ENCODE assay signal across 23 cellular contexts in the genomic region with DNA sequence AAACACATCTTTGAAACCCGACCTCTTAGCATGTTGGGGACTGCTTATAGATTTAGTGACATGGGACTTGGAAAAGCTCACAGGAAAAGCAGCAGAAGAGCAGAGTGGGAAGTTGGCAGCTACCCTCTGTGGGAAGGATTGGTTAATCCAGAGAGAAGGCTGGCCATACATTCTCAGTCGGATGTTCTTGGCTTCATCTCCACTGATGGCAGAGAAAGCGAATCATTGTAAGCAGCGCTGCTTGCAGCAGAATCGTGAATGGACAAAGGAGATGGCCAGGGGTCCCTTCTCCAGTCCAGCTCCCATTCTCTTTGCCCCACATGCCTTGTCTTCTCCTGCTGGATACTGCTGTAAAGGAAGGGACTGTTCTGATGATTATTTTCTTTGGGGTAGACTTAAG.
DNase-seq lines count a peak whose midpoint lies in the region; ATAC-seq lines count a peak whose summit lies in the region.
"Had no signal": no experiment of that assay in that cellular context is flagged by ENCODE, and none has a peak within 500 bp of the region (broad histone marks: within the 10 kb centered on the region; RNA-seq: fewer than 3 reads in every experiment).

No MANE protein-coding gene starts in this region.

- H3K27ac ChIP-seq in caudate nucleus (ENCODE audit: low read depth, low read length): peak overlapping the region; percentile 42
- H3K27ac ChIP-seq in mesenchymal stem cell (ENCODE audit: low read length, poor library complexity, severe bottlenecking): no peak overlapping the region
- H3K27ac ChIP-seq: BLaER1 treated with 17β-estradiol and CSF1 and Interleukin-3, amounts not matched to agents 10 nM and 100 nM; SJCRH30 had no signal

- no peak overlapping the region for H3K4me2 ChIP-seq in mesenchymal stem cell (ENCODE audit: low read length, poor library complexity, severe bottlenecking)
- H3K4me2 ChIP-seq: BLaER1 treated with 17β-estradiol and CSF1 and Interleukin-3, amounts not matched to agents 10 nM and 100 nM had no signal

- no peaks in the 10 kb centered on the region for H3K4me1 ChIP-seq in mesenchymal stem cell (ENCODE audit: control insufficient read depth, insufficient read depth, low read depth, low read length)
- H3K4me1 ChIP-seq: Caco-2 had no signal

- no peak overlapping the region for H3K4ac ChIP-seq in mesenchymal stem cell (ENCODE audit: low read depth in 1 of 2, low read length in 2 of 2)

- H4K8ac ChIP-seq in mesenchymal stem cell (ENCODE audit: low read length): no peak overlapping the region

- H2AK5ac ChIP-seq in mesenchymal stem cell (ENCODE audit: low read length, severe bottlenecking): no peak overlapping the region

- ATAC-seq in left colon (peak; percentile 9), HG03460 (IDR thresholded peaks at IDR 0.05; ENCODE audit: unreplicated experiment) (no peak)
- ATAC-seq: K562 had no signal

- no peaks in the 10 kb centered on the region for H3K36me3 ChIP-seq in mesenchymal stem cell (ENCODE audit: control insufficient read depth in 1 of 2, insufficient read depth in 2 of 2, low read depth in 1 of 2, low read length in 2 of 2)
- H3K36me3 ChIP-seq: BLaER1 treated with 17β-estradiol and CSF1 and Interleukin-3, amounts not matched to agents 10 nM and 100 nM; MG63; Peyer's patch had no signal

- H3K14ac ChIP-seq in mesenchymal stem cell (ENCODE audit: low read length in 2 of 2): no peak overlapping the region

- WGBS in mesenchymal stem cell: 95% methylated on average over 5 of the region's 5 CpGs

- H3K4me3 ChIP-seq in mesenchymal stem cell (ENCODE audit: insufficient read depth in 1 of 2, low read depth in 1 of 2, low read length in 2 of 2): no peak overlapping the region
- H3K4me3 ChIP-seq: BLaER1 treated with 17β-estradiol and CSF1 and Interleukin-3, amounts not matched to agents 10 nM and 100 nM; K562; MG63; Peyer's patch; SJCRH30 had no signal

- no peak overlapping the region for H3K23ac ChIP-seq in mesenchymal stem cell (ENCODE audit: low read length in 2 of 2)

- H2BK120ac ChIP-seq in mesenchymal stem cell (ENCODE audit: low read depth, low read length): no peak overlapping the region

- no peaks in the 10 kb centered on the region for H3K79me1 ChIP-seq in mesenchymal stem cell (replicated peaks; ENCODE audit: low read length, poor library complexity, severe bottlenecking)

- no peaks in the 10 kb centered on the region for H3K9me3 ChIP-seq in mesenchymal stem cell (ENCODE audit: control insufficient read depth, low read length)
- H3K9me3 ChIP-seq: BLaER1 treated with 17β-estradiol and CSF1 and Interleukin-3, amounts not matched to agents 10 nM and 100 nM; Caco-2; MG63; Peyer's patch; SJCRH30 had no signal

- H3K27me3 ChIP-seq in mesenchymal stem cell (ENCODE audit: control insufficient read depth in 1 of 2, insufficient read depth in 1 of 2, low read length in 2 of 2): no peaks in the 10 kb centered on the region
- H3K27me3 ChIP-seq: BLaER1 treated with 17β-estradiol and CSF1 and Interleukin-3, amounts not matched to agents 10 nM and 100 nM; MG63; Peyer's patch; SJCRH30 had no signal

- H4K91ac ChIP-seq in mesenchymal stem cell (ENCODE audit: low read length): no peak overlapping the region

- H3K9ac ChIP-seq in mesenchymal stem cell (ENCODE audit: low read length): no peak overlapping the region
- H3K9ac ChIP-seq: BLaER1 treated with 17β-estradiol and CSF1 and Interleukin-3, amounts not matched to agents 10 nM and 100 nM had no signal

- H2BK12ac ChIP-seq in mesenchymal stem cell (ENCODE audit: low read length in 2 of 2): no peak overlapping the region

- no peak overlapping the region for H2BK5ac ChIP-seq in mesenchymal stem cell (ENCODE audit: low read depth, low read length, poor library complexity, severe bottlenecking)

- no peak overlapping the region for H2AFZ ChIP-seq in mesenchymal stem cell (ENCODE audit: low read depth, low read length)

- DNase-seq in caudate nucleus (lab: John Stamatoyannopoulos, UW) (peak in 16 of 61 donors; percentile 8 to 51 (median 29)), left colon (no peak), pons (ENCODE audit: low spot score) (peak; percentile 91), mesenchymal stem cell (no peak), cortex of kidney (lab: John Stamatoyannopoulos, UW) (no peak), SW480 (ENCODE audit: low spot score) (no peak)
- DNase-seq: ACHN; Caco-2; CD4-positive, alpha-beta memory T cell; DMS 273 treated with DMSO at 0.1 percent for 48 hours; DMS79 treated with DMSO at 0.1 percent for 48 hours; H7; MG63; NCI-H1417; NCI-H1694 treated with DMSO at 0.1 percent for 48 hours; NCI-H510A; NCI-H774; NK-92 treated with Interleukin-12 subunit alpha and Interleukin-12 subunit beta, amount 100 ng/mL, for 24 hours; SJCRH30 had no signal

- no peak overlapping the region for H3K18ac ChIP-seq in mesenchymal stem cell (ENCODE audit: low read depth in 1 of 2, low read length in 2 of 2)

- no peak overlapping the region for H2BK15ac ChIP-seq in mesenchymal stem cell (ENCODE audit: low read depth, poor library complexity, severe bottlenecking)

- intact Hi-C loops in left colon (cut with DNase I, micrococcal nuclease): no loop called here
